12 cellular contexts compared by ENCODE assay signal in the genomic region with DNA sequence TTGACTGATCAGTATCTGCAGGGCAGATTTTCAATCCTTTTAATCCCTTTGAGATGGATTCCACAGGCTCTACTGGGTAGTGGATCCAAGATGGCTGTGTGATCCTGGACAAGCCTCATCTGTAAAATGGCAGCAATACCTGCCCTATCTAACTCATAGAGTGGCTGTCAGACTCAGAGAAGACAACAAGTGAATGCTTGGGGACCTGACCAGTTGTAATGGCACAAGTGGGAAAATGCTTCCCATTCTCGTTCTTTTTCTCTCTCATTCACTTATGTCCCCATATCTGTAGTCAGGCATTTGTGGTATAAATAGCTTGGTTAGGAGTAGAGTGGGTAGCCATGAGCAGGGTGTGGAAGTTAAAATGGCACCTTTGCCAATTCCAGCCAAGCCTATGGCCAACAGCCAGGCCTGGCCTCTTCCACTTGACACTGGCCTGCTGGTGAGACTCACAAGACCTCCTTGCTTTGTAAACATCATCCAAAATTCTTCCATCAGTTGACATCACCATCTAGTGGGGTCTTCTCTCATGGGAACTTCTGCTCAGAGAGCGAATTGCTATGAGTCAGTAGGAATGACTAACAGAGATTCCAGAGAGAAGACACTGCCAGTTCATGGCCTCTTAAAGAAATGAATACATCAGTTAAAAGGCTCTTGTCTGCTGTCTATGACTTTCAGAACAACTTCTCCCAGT.
A peak's percentile ranks its signal among the peaks of the same experiment; 100 is the strongest.
DNase-seq lines count a peak whose midpoint lies in the region; ATAC-seq and TF ChIP-seq lines count a peak whose summit lies in the region.
"Had no signal": no experiment of that assay in that cellular context is flagged by ENCODE, and none has a peak within 500 bp of the region (broad histone marks: within the 10 kb centered on the region; RNA-seq: fewer than 3 reads in every experiment).

No MANE protein-coding gene starts in this region.

- TF ChIP-seq CTCF in choroid plexus epithelial cell (conservative IDR thresholded peaks at IDR 0.05; ENCODE audit: low read depth, low read length) = peak; percentile 10

- DNase-seq in choroid plexus epithelial cell (ENCODE audit: low read depth) = peak; percentile 92
- peak; percentile 71 for DNase-seq in stromal cell of bone marrow (ENCODE audit: low read depth)
- DNase-seq in RPMI8226 = no peak
- DNase-seq in NCI-H146 treated with DMSO at 0.1 percent for 48 hours (lab: John Stamatoyannopoulos, UW; ENCODE audit: unreplicated experiment) = no peak
- DNase-seq: activated CD4-positive, alpha-beta T cell treated with anti-CD3 and anti-CD28 coated beads, Interleukin-2, amount 50 U/mL, for 48 hours; body of pancreas; DMS79; head of caudate nucleus; NCI-H2081 treated with DMSO at 0.1 percent for 48 hours had no signal

- no peak overlapping the region for H3K4me3 ChIP-seq in choroid plexus epithelial cell (ENCODE audit: low read depth, low read length)
- H3K4me3 ChIP-seq: body of pancreas had no signal

- ATAC-seq in GM19467 (IDR thresholded peaks at IDR 0.05; ENCODE audit: unreplicated experiment) = peak; percentile 19
- ATAC-seq in HG03442 (IDR thresholded peaks at IDR 0.05; ENCODE audit: unreplicated experiment) = peak; percentile 13
- no peak for ATAC-seq in GM18520 (IDR thresholded peaks at IDR 0.05; ENCODE audit: unreplicated experiment)
- ATAC-seq: body of pancreas had no signal

Comparison
In these comparisons a context has a peak if more than half of its experiments do, and no peak if none do; other contexts are left out.
1. DNase-seq: peak in choroid plexus epithelial cell (single experiment) and stromal cell of bone marrow (single experiment); none in RPMI8226 (single experiment) and NCI-H146 treated with DMSO at 0.1 percent for 48 hours (single experiment).